1 cellular context compared by ENCODE assay signal in the genomic region with DNA sequence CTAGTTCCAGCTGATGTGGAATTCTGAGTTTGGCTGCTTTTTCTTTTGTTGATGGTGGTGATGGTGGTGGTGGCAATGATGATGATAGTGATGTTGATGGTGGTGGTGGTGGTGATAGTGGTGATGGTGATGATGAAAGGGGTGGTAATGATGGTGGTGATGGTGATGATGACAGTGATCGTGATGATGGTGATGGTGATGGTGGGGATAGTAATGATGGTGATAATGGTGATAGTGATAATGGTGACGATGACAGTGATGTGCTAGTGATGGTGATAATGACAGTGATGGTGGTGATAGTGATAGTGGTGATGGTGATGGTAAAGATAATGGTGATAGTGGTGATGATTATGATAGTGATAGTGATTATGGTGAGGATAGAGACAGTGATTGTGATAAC.
TF ChIP-seq lines count a peak whose summit lies in the region.

No MANE protein-coding gene starts in this region.

TF ChIP-seq in HepG2, 621 proteins besides CTCF, POLR2A, EP300 and RAD21 (continued from another document and continues in another):
- TF ChIP-seq, protein P1, sequence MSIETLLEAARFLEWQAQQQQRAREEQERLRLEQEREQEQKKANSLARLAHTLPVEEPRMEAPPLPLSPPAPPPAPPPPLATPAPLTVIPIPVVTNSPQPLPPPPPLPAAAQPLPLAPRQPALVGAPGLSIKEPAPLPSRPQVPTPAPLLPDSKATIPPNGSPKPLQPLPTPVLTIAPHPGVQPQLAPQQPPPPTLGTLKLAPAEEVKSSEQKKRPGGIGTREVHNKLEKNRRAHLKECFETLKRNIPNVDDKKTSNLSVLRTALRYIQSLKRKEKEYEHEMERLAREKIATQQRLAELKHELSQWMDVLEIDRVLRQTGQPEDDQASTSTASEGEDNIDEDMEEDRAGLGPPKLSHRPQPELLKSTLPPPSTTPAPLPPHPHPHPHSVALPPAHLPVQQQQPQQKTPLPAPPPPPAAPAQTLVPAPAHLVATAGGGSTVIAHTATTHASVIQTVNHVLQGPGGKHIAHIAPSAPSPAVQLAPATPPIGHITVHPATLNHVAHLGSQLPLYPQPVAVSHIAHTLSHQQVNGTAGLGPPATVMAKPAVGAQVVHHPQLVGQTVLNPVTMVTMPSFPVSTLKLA (IDR thresholded peaks at IDR 0.05): peak; percentile 34
- TF ChIP-seq NRL (CRISPR knock-in tag; IDR thresholded peaks at IDR 0.05; ENCODE audit: borderline replicate concordance) (no peak), NR3C1 (CRISPR knock-in tag; IDR thresholded peaks at IDR 0.05) (no peak), MXI1 (IDR thresholded peaks at IDR 0.05; ENCODE audit: borderline replicate concordance, low read depth, low read length) (no peak), PLRG1 (conservative IDR thresholded peaks at IDR 0.05) (peak; percentile 94; the same call in 1 of the 2 replicates), POGZ (CRISPR knock-in tag; IDR thresholded peaks at IDR 0.05) (no peak), ZNF207 (IDR thresholded peaks at IDR 0.05; ENCODE audit: borderline replicate concordance) (0 out of 2 replicates have a peak, but pooled peaks have one; percentile 48), SP1 (IDR thresholded peaks at IDR 0.05) (peak; percentile 64; the same call in 1 of the 2 replicates), SP1 (CRISPR knock-in tag; IDR thresholded peaks at IDR 0.05) (no peak), ARNT2 (CRISPR knock-in tag; IDR thresholded peaks at IDR 0.05; ENCODE audit: low read depth) (no peak), SMAD1 (CRISPR knock-in tag; IDR thresholded peaks at IDR 0.05; ENCODE audit: borderline replicate concordance, low read depth) (no peak), SRSF9 (IDR thresholded peaks at IDR 0.05; ENCODE audit: borderline replicate concordance, insufficient read depth, low read depth, low read length, poor library complexity, severe bottlenecking) (no peak), MAFF (IDR thresholded peaks at IDR 0.05; ENCODE audit: low read depth, low read length) (no peak), ZNF878 (CRISPR knock-in tag; IDR thresholded peaks at IDR 0.05) (no peak), NBN (conservative IDR thresholded peaks at IDR 0.05) (peak; percentile 84; the same call in 1 of the 2 replicates), MTF2 (CRISPR knock-in tag; IDR thresholded peaks at IDR 0.05; ENCODE audit: borderline replicate concordance) (no peak), RXRA (CRISPR knock-in tag; IDR thresholded peaks at IDR 0.05) (no peak), EZH2 (conservative IDR thresholded peaks at IDR 0.05; ENCODE audit: low read depth, low read length) (no peak), ATF7-NPFF (CRISPR knock-in tag; IDR thresholded peaks at IDR 0.05; ENCODE audit: low read depth) (no peak), ZNF724P (CRISPR knock-in tag; IDR thresholded peaks at IDR 0.05; ENCODE audit: borderline replicate concordance) (no peak), IKZF1 (IDR thresholded peaks at IDR 0.05) (0 out of 2 replicates have a peak, but pooled peaks have one; percentile 61)
- TF ChIP-seq, protein P2, sequence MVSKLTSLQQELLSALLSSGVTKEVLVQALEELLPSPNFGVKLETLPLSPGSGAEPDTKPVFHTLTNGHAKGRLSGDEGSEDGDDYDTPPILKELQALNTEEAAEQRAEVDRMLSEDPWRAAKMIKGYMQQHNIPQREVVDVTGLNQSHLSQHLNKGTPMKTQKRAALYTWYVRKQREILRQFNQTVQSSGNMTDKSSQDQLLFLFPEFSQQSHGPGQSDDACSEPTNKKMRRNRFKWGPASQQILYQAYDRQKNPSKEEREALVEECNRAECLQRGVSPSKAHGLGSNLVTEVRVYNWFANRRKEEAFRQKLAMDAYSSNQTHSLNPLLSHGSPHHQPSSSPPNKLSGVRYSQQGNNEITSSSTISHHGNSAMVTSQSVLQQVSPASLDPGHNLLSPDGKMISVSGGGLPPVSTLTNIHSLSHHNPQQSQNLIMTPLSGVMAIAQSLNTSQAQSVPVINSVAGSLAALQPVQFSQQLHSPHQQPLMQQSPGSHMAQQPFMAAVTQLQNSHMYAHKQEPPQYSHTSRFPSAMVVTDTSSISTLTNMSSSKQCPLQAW (CRISPR knock-in tag; IDR thresholded peaks at IDR 0.05): no peak
- TF ChIP-seq, protein P3, sequence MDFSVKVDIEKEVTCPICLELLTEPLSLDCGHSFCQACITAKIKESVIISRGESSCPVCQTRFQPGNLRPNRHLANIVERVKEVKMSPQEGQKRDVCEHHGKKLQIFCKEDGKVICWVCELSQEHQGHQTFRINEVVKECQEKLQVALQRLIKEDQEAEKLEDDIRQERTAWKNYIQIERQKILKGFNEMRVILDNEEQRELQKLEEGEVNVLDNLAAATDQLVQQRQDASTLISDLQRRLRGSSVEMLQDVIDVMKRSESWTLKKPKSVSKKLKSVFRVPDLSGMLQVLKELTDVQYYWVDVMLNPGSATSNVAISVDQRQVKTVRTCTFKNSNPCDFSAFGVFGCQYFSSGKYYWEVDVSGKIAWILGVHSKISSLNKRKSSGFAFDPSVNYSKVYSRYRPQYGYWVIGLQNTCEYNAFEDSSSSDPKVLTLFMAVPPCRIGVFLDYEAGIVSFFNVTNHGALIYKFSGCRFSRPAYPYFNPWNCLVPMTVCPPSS (IDR thresholded peaks at IDR 0.05): peak; percentile 89; the same call in 1 of the 2 replicates
- TF ChIP-seq, protein P4, sequence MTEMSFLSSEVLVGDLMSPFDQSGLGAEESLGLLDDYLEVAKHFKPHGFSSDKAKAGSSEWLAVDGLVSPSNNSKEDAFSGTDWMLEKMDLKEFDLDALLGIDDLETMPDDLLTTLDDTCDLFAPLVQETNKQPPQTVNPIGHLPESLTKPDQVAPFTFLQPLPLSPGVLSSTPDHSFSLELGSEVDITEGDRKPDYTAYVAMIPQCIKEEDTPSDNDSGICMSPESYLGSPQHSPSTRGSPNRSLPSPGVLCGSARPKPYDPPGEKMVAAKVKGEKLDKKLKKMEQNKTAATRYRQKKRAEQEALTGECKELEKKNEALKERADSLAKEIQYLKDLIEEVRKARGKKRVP (CRISPR knock-in tag; IDR thresholded peaks at IDR 0.05): no peak
- TF ChIP-seq, protein P5, sequence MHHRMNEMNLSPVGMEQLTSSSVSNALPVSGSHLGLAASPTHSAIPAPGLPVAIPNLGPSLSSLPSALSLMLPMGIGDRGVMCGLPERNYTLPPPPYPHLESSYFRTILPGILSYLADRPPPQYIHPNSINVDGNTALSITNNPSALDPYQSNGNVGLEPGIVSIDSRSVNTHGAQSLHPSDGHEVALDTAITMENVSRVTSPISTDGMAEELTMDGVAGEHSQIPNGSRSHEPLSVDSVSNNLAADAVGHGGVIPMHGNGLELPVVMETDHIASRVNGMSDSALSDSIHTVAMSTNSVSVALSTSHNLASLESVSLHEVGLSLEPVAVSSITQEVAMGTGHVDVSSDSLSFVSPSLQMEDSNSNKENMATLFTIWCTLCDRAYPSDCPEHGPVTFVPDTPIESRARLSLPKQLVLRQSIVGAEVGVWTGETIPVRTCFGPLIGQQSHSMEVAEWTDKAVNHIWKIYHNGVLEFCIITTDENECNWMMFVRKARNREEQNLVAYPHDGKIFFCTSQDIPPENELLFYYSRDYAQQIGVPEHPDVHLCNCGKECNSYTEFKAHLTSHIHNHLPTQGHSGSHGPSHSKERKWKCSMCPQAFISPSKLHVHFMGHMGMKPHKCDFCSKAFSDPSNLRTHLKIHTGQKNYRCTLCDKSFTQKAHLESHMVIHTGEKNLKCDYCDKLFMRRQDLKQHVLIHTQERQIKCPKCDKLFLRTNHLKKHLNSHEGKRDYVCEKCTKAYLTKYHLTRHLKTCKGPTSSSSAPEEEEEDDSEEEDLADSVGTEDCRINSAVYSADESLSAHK (CRISPR knock-in tag; IDR thresholded peaks at IDR 0.05; ENCODE audit: borderline replicate concordance): no peak
- TF ChIP-seq, protein P6, sequence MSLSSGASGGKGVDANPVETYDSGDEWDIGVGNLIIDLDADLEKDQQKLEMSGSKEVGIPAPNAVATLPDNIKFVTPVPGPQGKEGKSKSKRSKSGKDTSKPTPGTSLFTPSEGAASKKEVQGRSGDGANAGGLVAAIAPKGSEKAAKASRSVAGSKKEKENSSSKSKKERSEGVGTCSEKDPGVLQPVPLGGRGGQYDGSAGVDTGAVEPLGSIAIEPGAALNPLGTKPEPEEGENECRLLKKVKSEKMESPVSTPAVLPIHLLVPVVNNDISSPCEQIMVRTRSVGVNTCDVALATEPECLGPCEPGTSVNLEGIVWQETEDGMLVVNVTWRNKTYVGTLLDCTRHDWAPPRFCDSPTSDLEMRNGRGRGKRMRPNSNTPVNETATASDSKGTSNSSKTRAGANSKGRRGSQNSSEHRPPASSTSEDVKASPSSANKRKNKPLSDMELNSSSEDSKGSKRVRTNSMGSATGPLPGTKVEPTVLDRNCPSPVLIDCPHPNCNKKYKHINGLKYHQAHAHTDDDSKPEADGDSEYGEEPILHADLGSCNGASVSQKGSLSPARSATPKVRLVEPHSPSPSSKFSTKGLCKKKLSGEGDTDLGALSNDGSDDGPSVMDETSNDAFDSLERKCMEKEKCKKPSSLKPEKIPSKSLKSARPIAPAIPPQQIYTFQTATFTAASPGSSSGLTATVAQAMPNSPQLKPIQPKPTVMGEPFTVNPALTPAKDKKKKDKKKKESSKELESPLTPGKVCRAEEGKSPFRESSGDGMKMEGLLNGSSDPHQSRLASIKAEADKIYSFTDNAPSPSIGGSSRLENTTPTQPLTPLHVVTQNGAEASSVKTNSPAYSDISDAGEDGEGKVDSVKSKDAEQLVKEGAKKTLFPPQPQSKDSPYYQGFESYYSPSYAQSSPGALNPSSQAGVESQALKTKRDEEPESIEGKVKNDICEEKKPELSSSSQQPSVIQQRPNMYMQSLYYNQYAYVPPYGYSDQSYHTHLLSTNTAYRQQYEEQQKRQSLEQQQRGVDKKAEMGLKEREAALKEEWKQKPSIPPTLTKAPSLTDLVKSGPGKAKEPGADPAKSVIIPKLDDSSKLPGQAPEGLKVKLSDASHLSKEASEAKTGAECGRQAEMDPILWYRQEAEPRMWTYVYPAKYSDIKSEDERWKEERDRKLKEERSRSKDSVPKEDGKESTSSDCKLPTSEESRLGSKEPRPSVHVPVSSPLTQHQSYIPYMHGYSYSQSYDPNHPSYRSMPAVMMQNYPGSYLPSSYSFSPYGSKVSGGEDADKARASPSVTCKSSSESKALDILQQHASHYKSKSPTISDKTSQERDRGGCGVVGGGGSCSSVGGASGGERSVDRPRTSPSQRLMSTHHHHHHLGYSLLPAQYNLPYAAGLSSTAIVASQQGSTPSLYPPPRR (CRISPR knock-in tag; IDR thresholded peaks at IDR 0.05; ENCODE audit: borderline replicate concordance): no peak
- TF ChIP-seq, protein P7, sequence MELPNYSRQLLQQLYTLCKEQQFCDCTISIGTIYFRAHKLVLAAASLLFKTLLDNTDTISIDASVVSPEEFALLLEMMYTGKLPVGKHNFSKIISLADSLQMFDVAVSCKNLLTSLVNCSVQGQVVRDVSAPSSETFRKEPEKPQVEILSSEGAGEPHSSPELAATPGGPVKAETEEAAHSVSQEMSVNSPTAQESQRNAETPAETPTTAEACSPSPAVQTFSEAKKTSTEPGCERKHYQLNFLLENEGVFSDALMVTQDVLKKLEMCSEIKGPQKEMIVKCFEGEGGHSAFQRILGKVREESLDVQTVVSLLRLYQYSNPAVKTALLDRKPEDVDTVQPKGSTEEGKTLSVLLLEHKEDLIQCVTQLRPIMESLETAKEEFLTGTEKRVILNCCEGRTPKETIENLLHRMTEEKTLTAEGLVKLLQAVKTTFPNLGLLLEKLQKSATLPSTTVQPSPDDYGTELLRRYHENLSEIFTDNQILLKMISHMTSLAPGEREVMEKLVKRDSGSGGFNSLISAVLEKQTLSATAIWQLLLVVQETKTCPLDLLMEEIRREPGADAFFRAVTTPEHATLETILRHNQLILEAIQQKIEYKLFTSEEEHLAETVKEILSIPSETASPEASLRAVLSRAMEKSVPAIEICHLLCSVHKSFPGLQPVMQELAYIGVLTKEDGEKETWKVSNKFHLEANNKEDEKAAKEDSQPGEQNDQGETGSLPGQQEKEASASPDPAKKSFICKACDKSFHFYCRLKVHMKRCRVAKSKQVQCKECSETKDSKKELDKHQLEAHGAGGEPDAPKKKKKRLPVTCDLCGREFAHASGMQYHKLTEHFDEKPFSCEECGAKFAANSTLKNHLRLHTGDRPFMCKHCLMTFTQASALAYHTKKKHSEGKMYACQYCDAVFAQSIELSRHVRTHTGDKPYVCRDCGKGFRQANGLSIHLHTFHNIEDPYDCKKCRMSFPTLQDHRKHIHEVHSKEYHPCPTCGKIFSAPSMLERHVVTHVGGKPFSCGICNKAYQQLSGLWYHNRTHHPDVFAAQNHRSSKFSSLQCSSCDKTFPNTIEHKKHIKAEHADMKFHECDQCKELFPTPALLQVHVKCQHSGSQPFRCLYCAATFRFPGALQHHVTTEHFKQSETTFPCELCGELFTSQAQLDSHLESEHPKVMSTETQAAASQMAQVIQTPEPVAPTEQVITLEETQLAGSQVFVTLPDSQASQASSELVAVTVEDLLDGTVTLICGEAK (IDR thresholded peaks at IDR 0.05): 0 out of 2 replicates have a peak, but pooled peaks have one; percentile 24
- TF ChIP-seq, protein P7 (CRISPR knock-in tag; IDR thresholded peaks at IDR 0.05): no peak
- TF ChIP-seq, protein P8, sequence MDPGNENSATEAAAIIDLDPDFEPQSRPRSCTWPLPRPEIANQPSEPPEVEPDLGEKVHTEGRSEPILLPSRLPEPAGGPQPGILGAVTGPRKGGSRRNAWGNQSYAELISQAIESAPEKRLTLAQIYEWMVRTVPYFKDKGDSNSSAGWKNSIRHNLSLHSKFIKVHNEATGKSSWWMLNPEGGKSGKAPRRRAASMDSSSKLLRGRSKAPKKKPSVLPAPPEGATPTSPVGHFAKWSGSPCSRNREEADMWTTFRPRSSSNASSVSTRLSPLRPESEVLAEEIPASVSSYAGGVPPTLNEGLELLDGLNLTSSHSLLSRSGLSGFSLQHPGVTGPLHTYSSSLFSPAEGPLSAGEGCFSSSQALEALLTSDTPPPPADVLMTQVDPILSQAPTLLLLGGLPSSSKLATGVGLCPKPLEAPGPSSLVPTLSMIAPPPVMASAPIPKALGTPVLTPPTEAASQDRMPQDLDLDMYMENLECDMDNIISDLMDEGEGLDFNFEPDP (CRISPR knock-in tag; conservative IDR thresholded peaks at IDR 0.05): 0 out of 2 replicates have a peak, but pooled peaks have one; percentile 51
